In genomic region chr7:76011437-76011836, GRCh38 we compare ENCODE assay signal across 13 cellular contexts. TPM values are rescaled to one million over a fixed set of nuclear protein-coding genes. Genes with fewer than 3 reads are reported as not detected.
DNase-seq lines count a peak whose midpoint lies in the region; ATAC-seq and TF ChIP-seq lines count a peak whose summit lies in the region.
"Had no signal": no experiment of that assay in that cellular context is flagged by ENCODE, and none has a peak within 500 bp of the region (broad histone marks: within the 10 kb centered on the region; RNA-seq: fewer than 3 reads in every experiment).

No MANE protein-coding gene starts in this region.

- peaks cover 0 to 3% of the 10 kb centered on the region in 2 donors for H3K36me3 ChIP-seq in aorta (ENCODE audit: control insufficient read depth in 1 of 2, insufficient read depth in 2 of 2, low read length in 1 of 2)
- no peaks in the 10 kb centered on the region for H3K36me3 ChIP-seq in naive thymus-derived CD4-positive, alpha-beta T cell (ENCODE audit: control insufficient read depth in 2 of 3, insufficient read depth in 3 of 3, low read length in 3 of 3)
- H3K36me3 ChIP-seq in CD8-positive, alpha-beta T cell (ENCODE audit: insufficient read depth, low read length): no peaks in the 10 kb centered on the region

- TF ChIP-seq CTCF in natural killer cell (IDR thresholded peaks at IDR 0.05) (no peak), fibroblast of mammary gland (conservative IDR thresholded peaks at IDR 0.05; ENCODE audit: control insufficient read depth, insufficient read depth, low read depth, low read length) (no peak), nephron progenitor cell (IDR thresholded peaks at IDR 0.05) (no peak)
- TF ChIP-seq CTCF in CD8-positive, alpha-beta T cell (IDR thresholded peaks at IDR 0.05): no peak

- intact Hi-C loops in natural killer cell (cut with micrococcal nuclease): no loop called here
- intact Hi-C loops in aorta (cut with DNase I): no loop called here
- intact Hi-C loops in naive thymus-derived CD4-positive, alpha-beta T cell (cut with micrococcal nuclease): no loop called here
- intact Hi-C loops in CD8-positive, alpha-beta T cell (cut with DNase I, micrococcal nuclease): no loop called here

- peaks cover 36 to 48% of the 10 kb centered on the region in 2 donors for H3K4me1 Mint-ChIP-seq in natural killer cell treated with Interleukin-12 subunit alpha and Interleukin-12 subunit beta and Interleukin-15 and Interleukin-18, amount 100 ng/mL, for 72 hours (ENCODE audit: low read depth in 2 of 2)
- H3K4me1 Mint-ChIP-seq in natural killer cell: peaks cover 22 to 24% of the 10 kb centered on the region in 2 donors
- H3K4me1 Mint-ChIP-seq in nephron progenitor cell: no peaks in the 10 kb centered on the region
- H3K4me1 Mint-ChIP-seq in naive thymus-derived CD4-positive, alpha-beta T cell: peaks cover 22 to 37% (median 29%) of the 10 kb centered on the region in 7 donors
- H3K4me1 Mint-ChIP-seq in CD8-positive, alpha-beta T cell (ENCODE audit: low read depth): peaks cover 25% of the 10 kb centered on the region
- H3K4me1 Mint-ChIP-seq: endodermal cell had no signal

- no peaks in the 10 kb centered on the region for H3K27me3 ChIP-seq in aorta (ENCODE audit: control insufficient read depth in 1 of 2, insufficient read depth in 2 of 2, low read length in 1 of 2)
- no peaks in the 10 kb centered on the region for H3K27me3 ChIP-seq in naive thymus-derived CD4-positive, alpha-beta T cell (ENCODE audit: control insufficient read depth in 2 of 2, insufficient read depth in 2 of 2, low read length in 2 of 2)
- no peaks in the 10 kb centered on the region for H3K27me3 ChIP-seq in CD8-positive, alpha-beta T cell (ENCODE audit: insufficient read depth, low read length)

- no peaks in the 10 kb centered on the region for H3K9me3 ChIP-seq in aorta (ENCODE audit: control insufficient read depth, low read length)
- no peaks in the 10 kb centered on the region for H3K9me3 ChIP-seq in naive thymus-derived CD4-positive, alpha-beta T cell (ENCODE audit: control insufficient read depth in 2 of 3, low read length in 3 of 3)
- no peaks in the 10 kb centered on the region for H3K9me3 ChIP-seq in CD8-positive, alpha-beta T cell (ENCODE audit: low read length)
- H3K9me3 ChIP-seq: A549 had no signal

- no peaks in the 10 kb centered on the region for H3K9me3 Mint-ChIP-seq in natural killer cell treated with Interleukin-12 subunit alpha and Interleukin-12 subunit beta and Interleukin-15 and Interleukin-18, amount 100 ng/mL, for 72 hours
- H3K9me3 Mint-ChIP-seq in natural killer cell (no peaks in the 10 kb centered on the region), nephron progenitor cell (no peaks in the 10 kb centered on the region)
- H3K9me3 Mint-ChIP-seq in naive thymus-derived CD4-positive, alpha-beta T cell: no peaks in the 10 kb centered on the region
- H3K9me3 Mint-ChIP-seq in CD8-positive, alpha-beta T cell: no peaks in the 10 kb centered on the region
- H3K9me3 Mint-ChIP-seq: endodermal cell had no signal

- 1 to 8% methylated on average over 8 of the region's 8 CpGs for WGBS in aorta, 2 donors

- H3K4me3 ChIP-seq in fibroblast of mammary gland (ENCODE audit: control insufficient read depth, low read depth, low read length) (no peak overlapping the region), aorta (ENCODE audit: low read length in 2 of 2) (no peak overlapping the region)
- H3K4me3 ChIP-seq in naive thymus-derived CD4-positive, alpha-beta T cell (ENCODE audit: low read length): no peak overlapping the region
- H3K4me3 ChIP-seq in CD8-positive, alpha-beta T cell (ENCODE audit: low read depth, low read length): no peak overlapping the region
- H3K4me3 ChIP-seq: A549 had no signal

- H3K27ac ChIP-seq in aorta (ENCODE audit: low read depth in 1 of 2, low read length in 2 of 2): peak overlapping the region in 1 of 2 donors; percentile 92
- H3K27ac ChIP-seq in naive thymus-derived CD4-positive, alpha-beta T cell (ENCODE audit: low read depth, low read length): no peak overlapping the region
- no peak overlapping the region for H3K27ac ChIP-seq in CD8-positive, alpha-beta T cell (ENCODE audit: low read depth, low read length)
- H3K27ac ChIP-seq: A549 had no signal

- no peak for ATAC-seq in natural killer cell treated with Interleukin-12 subunit alpha and Interleukin-12 subunit beta and Interleukin-15 and Interleukin-18, amount 100 ng/mL, for 72 hours
- ATAC-seq in natural killer cell: no peak
- ATAC-seq in aorta (ENCODE audit: low FRiP score): peak; percentile 73
- ATAC-seq in naive thymus-derived CD4-positive, alpha-beta T cell: no peak
- no peak for ATAC-seq in HG02938 (IDR thresholded peaks at IDR 0.05; ENCODE audit: unreplicated experiment)
- ATAC-seq in CD8-positive, alpha-beta T cell: no peak

- no peaks in the 10 kb centered on the region for H3K27me3 Mint-ChIP-seq in natural killer cell treated with Interleukin-12 subunit alpha and Interleukin-12 subunit beta and Interleukin-15 and Interleukin-18, amount 100 ng/mL, for 72 hours
- H3K27me3 Mint-ChIP-seq in natural killer cell (ENCODE audit: low read depth in 2 of 2) (no peaks in the 10 kb centered on the region), nephron progenitor cell (ENCODE audit: low read depth, poor library complexity) (no peaks in the 10 kb centered on the region)
- peaks cover 0 to 2% (median 0%) of the 10 kb centered on the region in 5 donors for H3K27me3 Mint-ChIP-seq in naive thymus-derived CD4-positive, alpha-beta T cell
- no peaks in the 10 kb centered on the region for H3K27me3 Mint-ChIP-seq in CD8-positive, alpha-beta T cell (ENCODE audit: low read depth)

- no peaks in the 10 kb centered on the region for H3K4me1 ChIP-seq in aorta (ENCODE audit: control insufficient read depth in 1 of 2, insufficient read depth in 2 of 2, low read length in 2 of 2)
- peaks cover 15 to 25% of the 10 kb centered on the region in 2 donors for H3K4me1 ChIP-seq in naive thymus-derived CD4-positive, alpha-beta T cell (ENCODE audit: control insufficient read depth in 2 of 2, insufficient read depth in 2 of 2, low read length in 2 of 2)
- peaks cover 26% of the 10 kb centered on the region for H3K4me1 ChIP-seq in CD8-positive, alpha-beta T cell (ENCODE audit: insufficient read depth, low read length)
- H3K4me1 ChIP-seq: A549 had no signal

- CTCF ChIA-PET in naive thymus-derived CD4-positive, alpha-beta T cell (lab: Charles Lee): interaction anchor here (1.1 to 2.0 kb wide), 2 partner anchors 9 to 145 kb away, joined by 3 to 8 read pairs; no protein-coding TSS in a partner anchor
- CTCF ChIA-PET in CD8-positive, alpha-beta T cell (lab: Charles Lee): interaction anchor here (5.8 kb wide), 1 partner anchor 9 kb away, joined by 35 read pairs; no protein-coding TSS in a partner anchor

- no peak for DNase-seq in natural killer cell treated with Interleukin-12 subunit alpha and Interleukin-12 subunit beta and Interleukin-15 and Interleukin-18, amount 100 ng/mL, for 72 hours (ENCODE audit: low spot score)
- no peak for DNase-seq in natural killer cell
- peak; percentile 71 for DNase-seq in fibroblast of mammary gland (ENCODE audit: low read depth)
- no peak for DNase-seq in nephron progenitor cell
- peak in 1 of 2 donors; percentile 69 for DNase-seq in aorta
- DNase-seq in naive thymus-derived CD4-positive, alpha-beta T cell: no peak
- DNase-seq in CD8-positive, alpha-beta T cell: no peak
- DNase-seq: activated effector memory CD4-positive, alpha-beta T cell treated with Interleukin-2 at 50 U/mL for 16 hours; endodermal cell; MM.1S; stimulated activated CD4-positive, alpha-beta T cell treated with anti-CD3 and anti-CD28 coated beads, Interleukin-4, amount 100 ng/mL, for 1 hour had no signal

- H3K27ac Mint-ChIP-seq in natural killer cell treated with Interleukin-12 subunit alpha and Interleukin-12 subunit beta and Interleukin-15 and Interleukin-18, amount 100 ng/mL, for 72 hours: peak overlapping the region; percentile 89 to 95
- H3K27ac Mint-ChIP-seq in natural killer cell (no peak overlapping the region), nephron progenitor cell (peak overlapping the region; percentile 70)
- H3K27ac Mint-ChIP-seq in naive thymus-derived CD4-positive, alpha-beta T cell: no peak overlapping the region
- no peak overlapping the region for H3K27ac Mint-ChIP-seq in CD8-positive, alpha-beta T cell
- H3K27ac Mint-ChIP-seq: endodermal cell had no signal

- H3K36me3 Mint-ChIP-seq in natural killer cell treated with Interleukin-12 subunit alpha and Interleukin-12 subunit beta and Interleukin-15 and Interleukin-18, amount 100 ng/mL, for 72 hours: peaks cover 4% of the 10 kb centered on the region
- peaks cover 6% of the 10 kb centered on the region for H3K36me3 Mint-ChIP-seq in natural killer cell
- peaks cover 24% of the 10 kb centered on the region for H3K36me3 Mint-ChIP-seq in nephron progenitor cell (ENCODE audit: low read depth)
- H3K36me3 Mint-ChIP-seq in naive thymus-derived CD4-positive, alpha-beta T cell: peaks cover 0 to 33% (median 19%) of the 10 kb centered on the region in 5 donors
- H3K36me3 Mint-ChIP-seq in CD8-positive, alpha-beta T cell: peaks cover 37% of the 10 kb centered on the region

- peak overlapping the region; percentile 41 for H3K4me3 Mint-ChIP-seq in natural killer cell treated with Interleukin-12 subunit alpha and Interleukin-12 subunit beta and Interleukin-15 and Interleukin-18, amount 100 ng/mL, for 72 hours
- H3K4me3 Mint-ChIP-seq in natural killer cell (no peak overlapping the region), nephron progenitor cell (no peak overlapping the region)
- no peak overlapping the region for H3K4me3 Mint-ChIP-seq in naive thymus-derived CD4-positive, alpha-beta T cell
- H3K4me3 Mint-ChIP-seq in CD8-positive, alpha-beta T cell: no peak overlapping the region
- H3K4me3 Mint-ChIP-seq: endodermal cell had no signal

- POLR2A ChIA-PET in naive thymus-derived CD4-positive, alpha-beta T cell (lab: Charles Lee): no interaction called here
- POLR2A ChIA-PET in CD8-positive, alpha-beta T cell (lab: Charles Lee): no interaction called here

RNA-seq across cellular contexts. Expression of gene TMEM120A, which starts 17.0 kb away (rescaled TPM):
- total RNA-seq in natural killer cell treated with Interleukin-12 subunit alpha and Interleukin-12 subunit beta and Interleukin-15 and Interleukin-18, amount 100 ng/mL, for 72 hours: 100 to 1,000 TPM in 1 of 2 donors, 10 to 100 TPM in 1; 93.9 to 218 TPM
- total RNA-seq in natural killer cell (10 to 100 TPM; 24.3 to 38.1 (median 34.6) TPM), aorta (10 to 100 TPM; 53.8 to 75.1 TPM)
- 100 to 1,000 TPM in 1 of 2 donors, 10 to 100 TPM in 1; 84.0 to 144 TPM for polyA plus RNA-seq in aorta
- total RNA-seq in naive thymus-derived CD4-positive, alpha-beta T cell: 10 to 100 TPM; 19.1 to 38.6 (median 35.6) TPM
- polyA plus RNA-seq in naive thymus-derived CD4-positive, alpha-beta T cell: 10 to 100 TPM; 23.2 to 25.2 TPM
- total RNA-seq in CD8-positive, alpha-beta T cell: 10 to 100 TPM in 1 of 2 experiments, 1 to 10 TPM in 1; 8.3 to 11.5 TPM

RNA-seq across cellular contexts. Expression of gene STYXL1, which starts 36.4 kb away (rescaled TPM):
- 10 to 100 TPM; 36.6 to 56.4 TPM for total RNA-seq in natural killer cell treated with Interleukin-12 subunit alpha and Interleukin-12 subunit beta and Interleukin-15 and Interleukin-18, amount 100 ng/mL, for 72 hours
- total RNA-seq in natural killer cell (10 to 100 TPM; 15.1 to 33.2 (median 18.8) TPM), aorta (10 to 100 TPM in 1 of 2 donors, 1 to 10 TPM in 1; 6.1 to 16.8 TPM)
- 10 to 100 TPM; 16.2 to 18.7 TPM for polyA plus RNA-seq in aorta
- 10 to 100 TPM; 11.3 to 31.7 (median 20.0) TPM for total RNA-seq in naive thymus-derived CD4-positive, alpha-beta T cell
- 10 to 100 TPM; 36.7 to 45.5 TPM for polyA plus RNA-seq in naive thymus-derived CD4-positive, alpha-beta T cell
- 1 to 10 TPM; 4.2 to 6.4 TPM for total RNA-seq in CD8-positive, alpha-beta T cell

RNA-seq across cellular contexts. Expression of gene MDH2, which starts 36.5 kb away (rescaled TPM):
- total RNA-seq in natural killer cell treated with Interleukin-12 subunit alpha and Interleukin-12 subunit beta and Interleukin-15 and Interleukin-18, amount 100 ng/mL, for 72 hours: 100 to 1,000 TPM; 178 to 266 TPM
- total RNA-seq in natural killer cell (10 to 100 TPM; 75.9 to 95.0 (median 93.9) TPM), aorta (10 to 100 TPM; 68.4 to 87.9 TPM)
- polyA plus RNA-seq in aorta: 10 to 100 TPM; 65.3 to 66.7 TPM
- 100 to 1,000 TPM in 1 of 5 experiments, 10 to 100 TPM in 4; 71.7 to 172 (median 74.6) TPM for total RNA-seq in naive thymus-derived CD4-positive, alpha-beta T cell
- 100 to 1,000 TPM; 134 TPM for polyA plus RNA-seq in naive thymus-derived CD4-positive, alpha-beta T cell
- 10 to 100 TPM; 73.0 to 74.7 TPM for total RNA-seq in CD8-positive, alpha-beta T cell

Comparison
In these comparisons a context has a peak if more than half of its experiments do, and no peak if none do; other contexts are left out.
1. H3K27ac Mint-ChIP-seq: peak in natural killer cell treated with Interleukin-12 subunit alpha and Interleukin-12 subunit beta and Interleukin-15 and Interleukin-18, amount 100 ng/mL, for 72 hours (2 of 2) and nephron progenitor cell (single experiment); none in natural killer cell (0 of 2), naive thymus-derived CD4-positive, alpha-beta T cell (0 of 9) and CD8-positive, alpha-beta T cell (single experiment).